8 cellular contexts compared by ENCODE assay signal in the genomic region with DNA sequence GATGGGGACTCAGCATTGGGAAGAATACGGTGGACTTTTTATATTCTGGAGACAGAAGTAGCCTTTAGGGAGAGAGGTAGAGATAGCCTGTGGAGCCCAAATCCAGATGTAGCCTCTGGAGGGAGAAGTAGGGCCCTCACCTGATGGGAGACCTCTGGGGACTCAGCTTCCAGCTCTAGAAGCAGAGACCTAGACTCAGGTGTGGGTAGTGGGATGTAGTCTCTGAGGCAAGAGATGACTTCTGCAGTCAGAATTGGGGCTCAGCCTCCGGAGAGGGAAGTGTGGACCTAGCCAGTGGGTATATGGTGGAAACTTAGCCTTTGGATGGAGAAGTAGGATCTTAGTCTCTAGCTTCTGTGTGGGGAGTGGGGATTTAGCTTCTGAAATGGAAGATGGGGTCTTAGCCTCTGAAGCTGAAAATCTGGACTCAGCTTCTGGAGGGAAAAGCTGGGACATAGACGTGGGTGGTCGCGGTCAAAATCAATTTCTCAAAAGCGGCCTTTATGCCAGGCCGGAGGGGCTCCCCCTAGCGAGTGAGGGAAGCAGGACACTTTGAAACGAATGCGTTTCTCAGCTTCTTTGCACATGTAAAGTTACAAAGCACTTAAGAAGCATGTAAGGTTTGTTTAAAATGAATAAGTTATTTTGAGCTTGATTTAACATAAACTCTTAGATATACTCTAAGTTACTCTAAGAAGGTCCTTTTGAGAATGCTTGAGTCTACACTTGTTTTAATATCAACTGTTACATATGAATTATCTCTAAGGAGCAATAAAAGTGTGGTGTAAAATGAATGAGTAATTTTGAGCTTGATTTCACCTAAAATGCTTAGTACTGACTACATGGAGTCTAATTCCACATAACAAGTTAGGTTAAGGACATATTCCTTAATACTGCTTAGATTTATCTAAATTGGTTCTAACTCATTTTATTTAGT. TPM values are rescaled to one million over a fixed set of nuclear protein-coding genes. Genes with fewer than 3 reads are reported as not detected.
A peak's percentile ranks its signal among the peaks of the same experiment; 100 is the strongest.
DNase-seq lines count a peak whose midpoint lies in the region; ATAC-seq and TF ChIP-seq lines count a peak whose summit lies in the region.

No MANE protein-coding gene starts in this region.

- no peak for TF ChIP-seq POLR2A in erythroblast (IDR thresholded peaks at IDR 0.05; ENCODE audit: low read length)

- no peak overlapping the region for H3K4me3 Mint-ChIP-seq in neural progenitor cell

- ATAC-seq in GM21367 (IDR thresholded peaks at IDR 0.05; ENCODE audit: unreplicated experiment) (no peak), HG03354 (IDR thresholded peaks at IDR 0.05; ENCODE audit: poor library complexity, severe bottlenecking, unreplicated experiment) (no peak)

- no peaks in the 10 kb centered on the region for H4K20me1 ChIP-seq in neural progenitor cell (ENCODE audit: low read depth)

- H2AFZ ChIP-seq in neural progenitor cell (replicated peaks), result no peak overlapping the region

- no peaks in the 10 kb centered on the region for H3K79me2 ChIP-seq in neural progenitor cell (ENCODE audit: low read depth)

- no peak overlapping the region for H3K27ac ChIP-seq in neural progenitor cell

- no peaks in the 10 kb centered on the region for H3F3A ChIP-seq in neural progenitor cell (ENCODE audit: low read depth)

- H3K4me3 ChIP-seq in neural progenitor cell, result no peak overlapping the region

- peak; percentile 89 for TF ChIP-seq CTCF in neural progenitor cell (IDR thresholded peaks at IDR 0.05)

- H3K9me3 ChIP-seq in neural progenitor cell (ENCODE audit: low read depth), result no peaks in the 10 kb centered on the region

- DNase-seq in NCI-H82 (lab: John Stamatoyannopoulos, UW), result peak; percentile 59
- DNase-seq in NCI-H82 treated with DMSO at 0.1 percent for 48 hours (lab: John Stamatoyannopoulos, UW; ENCODE audit: unreplicated experiment), result no peak
- peak; percentile 8 for DNase-seq in NCI-H1105 (lab: John Stamatoyannopoulos, UW)
- peak; percentile 79 for DNase-seq in activated CD8-positive, alpha-beta memory T cell treated with anti-CD3 and anti-CD28 coated beads for 24 hours
- DNase-seq in erythroblast (lab: John Stamatoyannopoulos, UW), result peak; percentile 58 to 75
- peak; percentile 66 for DNase-seq in neural progenitor cell (ENCODE audit: low spot score)

- H3K4me1 Mint-ChIP-seq in neural progenitor cell, result peaks cover 10% of the 10 kb centered on the region

- H3K36me3 ChIP-seq in neural progenitor cell, result no peaks in the 10 kb centered on the region

- H3K4me2 ChIP-seq in neural progenitor cell, result no peak overlapping the region

- no peaks in the 10 kb centered on the region for H3K4me1 ChIP-seq in neural progenitor cell

- H3K9ac ChIP-seq in neural progenitor cell, result no peak overlapping the region

- H3K27ac Mint-ChIP-seq in neural progenitor cell, result no peak overlapping the region

- no peaks in the 10 kb centered on the region for H3K36me3 Mint-ChIP-seq in neural progenitor cell

- peaks cover 13% of the 10 kb centered on the region for H3K27me3 Mint-ChIP-seq in neural progenitor cell (ENCODE audit: insufficient read depth, low read depth)

- H3K9me3 Mint-ChIP-seq in neural progenitor cell, result no peaks in the 10 kb centered on the region

- H3K27me3 ChIP-seq in neural progenitor cell, result peaks cover 95% of the 10 kb centered on the region

RNA-seq across cellular contexts. Expression of a gene that starts 12.9 kb away (rescaled TPM):
- 7.4 and 9.7 TPM in 2 replicates for total RNA-seq in neural progenitor cell (ENCODE audit: low replicate concordance)

RNA-seq across cellular contexts. Expression of a gene that starts 14.7 kb away (rescaled TPM):
- total RNA-seq in neural progenitor cell (ENCODE audit: low replicate concordance), result not detected in 2 replicates

RNA-seq across cellular contexts. Expression of a gene that starts 51.0 kb away (rescaled TPM):
- total RNA-seq in neural progenitor cell (ENCODE audit: low replicate concordance), result 323 and 591 TPM in 2 replicates
